ENCODE assay signal across 9 cellular contexts in genomic region chr21:26715878-26716506, GRCh38.
A peak's percentile ranks its signal among the peaks of the same experiment; 100 is the strongest.
DNase-seq lines count a peak whose midpoint lies in the region; ATAC-seq and TF ChIP-seq lines count a peak whose summit lies in the region.
"Had no signal": no experiment of that assay in that cellular context is flagged by ENCODE, and none has a peak within 500 bp of the region (broad histone marks: within the 10 kb centered on the region; RNA-seq: fewer than 3 reads in every experiment).

No MANE protein-coding gene starts in this region.

- TF ChIP-seq POLR2A in erythroblast (IDR thresholded peaks at IDR 0.05; ENCODE audit: low read length) = no peak

- H3K4me1 ChIP-seq in SK-N-SH (ENCODE audit: control insufficient read depth in 1 of 2, insufficient read depth in 2 of 2, low read depth in 1 of 2, low read length in 1 of 2) (no peaks in the 10 kb centered on the region), mucosa of descending colon (ENCODE audit: low read depth) (no peaks in the 10 kb centered on the region)

- ATAC-seq in mucosa of descending colon = peak; percentile 81

- H3K36me3 ChIP-seq in SK-N-SH (replicated peaks in 1 of 2; ENCODE audit: control insufficient read depth in 1 of 2, insufficient read depth in 2 of 2, low read length in 1 of 2) (no peaks in the 10 kb centered on the region), mucosa of descending colon (ENCODE audit: low read depth) (no peaks in the 10 kb centered on the region)

- CTCF ChIA-PET in SK-N-SH (lab: Yijun Ruan, JAX) = interaction anchor here (1.1 to 2.3 kb wide), 18 partner anchors 11 to 887 kb away, joined by 3 to 15 read pairs (median 4); partner anchors contain the start of gene APP

- H4K20me1 ChIP-seq in SK-N-SH (ENCODE audit: insufficient read depth) = no peaks in the 10 kb centered on the region

- H3K4me3 ChIP-seq in HL-60 (replicated peaks; ENCODE audit: insufficient read depth, low read length) (no peak overlapping the region), SK-N-SH (ENCODE audit: low read depth in 2 of 2, low read length in 1 of 2) (no peak overlapping the region), mucosa of descending colon (no peak overlapping the region)

- peak; percentile 58 for TF ChIP-seq RAD21 in SK-N-SH (IDR thresholded peaks at IDR 0.05; ENCODE audit: low read length)

- no peaks in the 10 kb centered on the region for H3K79me2 ChIP-seq in SK-N-SH (ENCODE audit: insufficient read depth)

- TF ChIP-seq CTCF in HL-60 (IDR thresholded peaks at IDR 0.05; ENCODE audit: insufficient read depth, low read length) (peak; percentile 66), SK-N-SH (IDR thresholded peaks at IDR 0.05) (peak; percentile 79), mucosa of descending colon (IDR thresholded peaks at IDR 0.05) (peak; percentile 50)

- no peak overlapping the region for H3K9ac ChIP-seq in SK-N-SH

- peak; percentile 52 for DNase-seq in activated CD8-positive, alpha-beta memory T cell treated with anti-CD3 and anti-CD28 coated beads, Interleukin-2, amount 50 U/mL, for 48 hours
- no peak for DNase-seq in activated CD8-positive, alpha-beta memory T cell treated with anti-CD3 and anti-CD28 coated beads for 24 hours
- peak; percentile 3 to 9 for DNase-seq in HL-60 (ENCODE audit: low read depth in 1 of 2, low spot score in 1 of 2)
- DNase-seq in SK-N-SH = peak; percentile 48
- peak; percentile 12 to 48 for DNase-seq in erythroblast (lab: John Stamatoyannopoulos, UW)
- DNase-seq in mucosa of descending colon = peak in 1 of 3 donors; percentile 53
- no peak for DNase-seq in activated CD4-positive, CD25-positive, alpha-beta regulatory T cell (lab: John Stamatoyannopoulos, UW)
- DNase-seq in 8988T = no peak
- DNase-seq: activated naive CD8-positive, alpha-beta T cell treated with anti-CD3 and anti-CD28 coated beads, Interleukin-2, amount 10 ng/mL, durations not matched to agents 7 days and 5 days had no signal

- intact Hi-C loops in mucosa of descending colon (cut with DNase I, micrococcal nuclease) = loop anchor here in 1 of 2 donors (10.0 kb wide), 1 partner anchor 1101 kb away; no protein-coding TSS in a partner anchor

- TF ChIP-seq EP300 in SK-N-SH (IDR thresholded peaks at IDR 0.05; ENCODE audit: borderline replicate concordance in 1 of 2, low read depth in 1 of 2, low read length in 1 of 2) = no peak

- H2AFZ ChIP-seq in SK-N-SH (ENCODE audit: low read depth) = no peak overlapping the region; the same call in 1 of the 2 replicates

- H3K27ac ChIP-seq in HL-60 (replicated peaks) (no peak overlapping the region), SK-N-SH (ENCODE audit: low read depth in 2 of 2, low read length in 1 of 2) (no peak overlapping the region)

- H3K9me2 ChIP-seq in SK-N-SH = 0 out of 2 replicates have a peak, but pooled peaks cover 3% of the 10 kb centered on the region

- POLR2A ChIA-PET in SK-N-SH (lab: Yijun Ruan, JAX) = no interaction called here

- WGBS in SK-N-SH (ENCODE audit: low lambda C conversion rate) = 39% methylated on average over 7 of the region's 7 CpGs

- H3K27me3 ChIP-seq in HL-60 (ENCODE audit: insufficient read depth, poor library complexity, severe bottlenecking) (no peaks in the 10 kb centered on the region), SK-N-SH (ENCODE audit: insufficient read depth) (no peaks in the 10 kb centered on the region)

- H3F3A ChIP-seq in SK-N-SH (replicated peaks; ENCODE audit: insufficient read depth) = no peaks in the 10 kb centered on the region

- H3K9me3 ChIP-seq in SK-N-SH (no peaks in the 10 kb centered on the region), mucosa of descending colon (no peaks in the 10 kb centered on the region)

- no peak overlapping the region for H3K4me2 ChIP-seq in SK-N-SH

TF ChIP-seq in SK-N-SH, 30 proteins besides CTCF, POLR2A, EP300 and RAD21:
- no peak for TF ChIP-seq USF1 (IDR thresholded peaks at IDR 0.05; ENCODE audit: borderline replicate concordance, low read depth)
- no peak for TF ChIP-seq PBX3 (IDR thresholded peaks at IDR 0.05)
- TF ChIP-seq SMC3 (IDR thresholded peaks at IDR 0.05; ENCODE audit: low read depth, low read length) = peak; percentile 34; the same call in 1 of the 2 replicates
TF ChIP-seq in SK-N-SH: peak in this region for 1.

Comparison
In these comparisons a context has a peak if more than half of its experiments do, and no peak if none do; other contexts are left out.
1. DNase-seq: peak in activated CD8-positive, alpha-beta memory T cell treated with anti-CD3 and anti-CD28 coated beads, Interleukin-2, amount 50 U/mL, for 48 hours (single experiment), HL-60 (2 of 2), SK-N-SH (single experiment) and erythroblast (2 of 2); none in activated CD8-positive, alpha-beta memory T cell treated with anti-CD3 and anti-CD28 coated beads for 24 hours (single experiment), activated CD4-positive, CD25-positive, alpha-beta regulatory T cell (0 of 4) and 8988T (single experiment).
2. Peak in every context shown above with its lines, with median percentiles within 50 percentile points of each other: CTCF ChIP-seq.